Comparison of ENCODE assay signal across 11 cellular contexts in genomic region chr12:62720661-62721330, GRCh38.
DNase-seq lines count a peak whose midpoint lies in the region; ATAC-seq and TF ChIP-seq lines count a peak whose summit lies in the region.
"Had no signal": no experiment of that assay in that cellular context is flagged by ENCODE, and none has a peak within 500 bp of the region (broad histone marks: within the 10 kb centered on the region; RNA-seq: fewer than 3 reads in every experiment).

No MANE protein-coding gene starts in this region.

- no peaks in the 10 kb centered on the region for H3K36me3 ChIP-seq in gastrocnemius medialis

- intact Hi-C loops in head of caudate nucleus (cut with DNase I) (no loop called here), gastrocnemius medialis (cut with DNase I; ENCODE audit: low total_unique reads) (no loop called here)

- TF ChIP-seq CTCF in gastrocnemius medialis (IDR thresholded peaks at IDR 0.05 in 4 of 5, conservative IDR thresholded peaks at IDR 0.05 in 1 of 5) = no peak
- no peak for TF ChIP-seq CTCF in omental fat pad (IDR thresholded peaks at IDR 0.05)

- H3K27ac Mint-ChIP-seq in naive thymus-derived CD8-positive, alpha-beta T cell = no peak overlapping the region
- H3K27ac Mint-ChIP-seq: activated CD8-positive, alpha-beta T cell treated with anti-CD3 and anti-CD28 coated beads for 36 hours had no signal

- no peaks in the 10 kb centered on the region for H3K36me3 Mint-ChIP-seq in naive thymus-derived CD8-positive, alpha-beta T cell

- no peak for TF ChIP-seq POLR2A in gastrocnemius medialis (IDR thresholded peaks at IDR 0.05)

- no peaks in the 10 kb centered on the region for H3K4me1 Mint-ChIP-seq in naive thymus-derived CD8-positive, alpha-beta T cell

- no peaks in the 10 kb centered on the region for H3K9me3 Mint-ChIP-seq in naive thymus-derived CD8-positive, alpha-beta T cell
- H3K9me3 Mint-ChIP-seq: activated CD8-positive, alpha-beta T cell treated with anti-CD3 and anti-CD28 coated beads for 36 hours had no signal

- H3K9me3 ChIP-seq in gastrocnemius medialis = no peaks in the 10 kb centered on the region

- H3K27ac ChIP-seq in gastrocnemius medialis = peak overlapping the region in 2 of 4 donors; percentile 10 to 69

- ATAC-seq in gastrocnemius medialis (peak; percentile 63 to 78), omental fat pad (ENCODE audit: low FRiP score) (no peak), HG03460 (IDR thresholded peaks at IDR 0.05; ENCODE audit: unreplicated experiment) (no peak)
- ATAC-seq in naive thymus-derived CD8-positive, alpha-beta T cell = no peak
- ATAC-seq: activated CD8-positive, alpha-beta T cell treated with anti-CD3 and anti-CD28 coated beads for 36 hours; left lobe of liver had no signal

- H3K4me1 ChIP-seq in gastrocnemius medialis = peaks cover 0 to 32% of the 10 kb centered on the region in 2 donors

- in situ Hi-C loops in gastrocnemius medialis (cut with MboI; ENCODE audit: low sequenced_read_pairs in 4 of 4) = no loop called here

- POLR2A ChIA-PET in naive thymus-derived CD8-positive, alpha-beta T cell (lab: Charles Lee) = no interaction called here

- no peak overlapping the region for H3K4me3 Mint-ChIP-seq in naive thymus-derived CD8-positive, alpha-beta T cell
- H3K4me3 Mint-ChIP-seq: activated CD8-positive, alpha-beta T cell treated with anti-CD3 and anti-CD28 coated beads for 36 hours had no signal

- peak; percentile 59 for DNase-seq in M059J (ENCODE audit: low read depth)
- peak; percentile 47 for DNase-seq in RPMI7951 (ENCODE audit: low read depth)
- DNase-seq in head of caudate nucleus = peak in 27 of 42 donors; percentile 21 to 77 (median 48)
- DNase-seq in gastrocnemius medialis = peak; percentile 26 to 44
- DNase-seq in omental fat pad (ENCODE audit: low spot score) = no peak
- DNase-seq in NCI-H748 treated with DMSO at 0.1 percent for 48 hours (lab: John Stamatoyannopoulos, UW) = no peak
- no peak for DNase-seq in naive thymus-derived CD8-positive, alpha-beta T cell
- DNase-seq: activated CD8-positive, alpha-beta T cell treated with anti-CD3 and anti-CD28 coated beads for 36 hours; stimulated activated CD4-positive, alpha-beta T cell treated with anti-CD3 and anti-CD28 coated beads, Interleukin-1b, Interleukin-23, amount 100 ng/mL, for 48 hours had no signal

- no peaks in the 10 kb centered on the region for H3K27me3 Mint-ChIP-seq in naive thymus-derived CD8-positive, alpha-beta T cell
- H3K27me3 Mint-ChIP-seq: activated CD8-positive, alpha-beta T cell treated with anti-CD3 and anti-CD28 coated beads for 36 hours had no signal

- no peaks in the 10 kb centered on the region for H3K27me3 ChIP-seq in gastrocnemius medialis

- H3K4me3 ChIP-seq in gastrocnemius medialis = no peak overlapping the region

Comparison
In these comparisons a context has a peak if more than half of its experiments do, and no peak if none do; other contexts are left out.
1. DNase-seq: peak in M059J (single experiment), RPMI7951 (single experiment), head of caudate nucleus (27 of 42) and gastrocnemius medialis (2 of 2); none in omental fat pad (single experiment), NCI-H748 treated with DMSO at 0.1 percent for 48 hours (single experiment) and naive thymus-derived CD8-positive, alpha-beta T cell (0 of 10).
2. ATAC-seq: peak in gastrocnemius medialis (2 of 2); none in omental fat pad (single experiment), naive thymus-derived CD8-positive, alpha-beta T cell (0 of 2) and HG03460 (single experiment).